Comparison of ENCODE assay signal across 8 cellular contexts in genomic region chr14:77140937-77141591, GRCh38. TPM values are rescaled to one million over a fixed set of nuclear protein-coding genes. Genes with fewer than 3 reads are reported as not detected.
DNase-seq lines count a peak whose midpoint lies in the region; ATAC-seq, FAIRE-seq and TF ChIP-seq lines count a peak whose summit lies in the region.

No MANE protein-coding gene starts in this region.

- DNase-seq in GM13976 (ENCODE audit: low spot score) = peak; percentile 62
- peak in 22 of 42 donors; percentile 27 to 68 (median 45) for DNase-seq in head of caudate nucleus
- DNase-seq in psoas muscle = no peak
- DNase-seq in mucosa of gallbladder (ENCODE audit: low spot score) = no peak
- DNase-seq in GM19239 (ENCODE audit: insufficient read length, low spot score) = no peak

- no peak for TF ChIP-seq POLR2A in gastroesophageal sphincter (IDR thresholded peaks at IDR 0.05)

- H3K36me3 ChIP-seq in psoas muscle (ENCODE audit: insufficient read depth in 1 of 2, low read depth in 1 of 2) (no peaks in the 10 kb centered on the region), gastroesophageal sphincter (no peaks in the 10 kb centered on the region)

- intact Hi-C loops in head of caudate nucleus (cut with DNase I) = no loop called here
- intact Hi-C loops in psoas muscle (cut with DNase I) = loop anchor here in 1 of 2 donors (10.0 kb wide), 1 partner anchor 414 kb away; no protein-coding TSS in a partner anchor

- TF ChIP-seq EP300 in gastroesophageal sphincter (IDR thresholded peaks at IDR 0.05) = no peak

- H3K4me1 ChIP-seq in psoas muscle (peaks cover 13% of the 10 kb centered on the region), gastroesophageal sphincter (peaks cover 0 to 31% (median 14%) of the 10 kb centered on the region in 3 donors)

- H3K27me3 ChIP-seq in psoas muscle (ENCODE audit: insufficient read depth in 3 of 3, low read length in 2 of 3) (peaks cover 0 to 96% (median 25%) of the 10 kb centered on the region in 3 donors), gastroesophageal sphincter (peaks cover 100% of the 10 kb centered on the region)

- H3K27ac ChIP-seq in 22Rv1 = no peak overlapping the region
- H3K27ac ChIP-seq in psoas muscle = no peak overlapping the region
- H3K27ac ChIP-seq in gastroesophageal sphincter = no peak overlapping the region

- H3K4me3 ChIP-seq in psoas muscle (peak overlapping the region; percentile 64), gastroesophageal sphincter (peak overlapping the region in 1 of 2 donors; percentile 47)

- FAIRE-seq in GM19239 (lab: Jason Lieb, UNC) = no peak

- ATAC-seq in SK-N-SH treated with all-trans-retinoic acid at 6 μM for 48 hours (peak; percentile 81), psoas muscle (peak; percentile 64 to 79 (median 66)), gastroesophageal sphincter (no peak)

- WGBS in psoas muscle, 3 donors = 0 to 1% (median 1%) methylated on average over 40 to 73 of the region's 73 CpGs
- no CpG with 5 or more reads among the region's 73 CpGs for WGBS in gastroesophageal sphincter (ENCODE audit: low coverage in 1 of 2), 2 donors

- H3K9me3 ChIP-seq in psoas muscle (no peaks in the 10 kb centered on the region), gastroesophageal sphincter (no peaks in the 10 kb centered on the region)

- TF ChIP-seq CTCF in 22Rv1 (IDR thresholded peaks at IDR 0.05) (peak; percentile 77), GM13976 (IDR thresholded peaks at IDR 0.05; ENCODE audit: borderline replicate concordance, control extremely low read depth, extremely low read depth, insufficient read depth, missing control alignments) (peak; percentile 2), psoas muscle (IDR thresholded peaks at IDR 0.05) (peak; percentile 39), gastroesophageal sphincter (IDR thresholded peaks at IDR 0.05) (peak in 2 of 4 experiments; percentile 12 to 46)

- in situ Hi-C loops in GM13976 (cut with MboI; ENCODE audit: low sequenced_read_pairs, unreplicated experiment) = no loop called here

TF ChIP-seq in SK-N-SH treated with all-trans-retinoic acid at 6 μM for 48 hours, 23 proteins besides CTCF, POLR2A, EP300 and RAD21:
- TF ChIP-seq TSHZ2 (CRISPR knock-in tag; IDR thresholded peaks at IDR 0.05) (no peak), BACH2 (CRISPR knock-in tag; IDR thresholded peaks at IDR 0.05; ENCODE audit: borderline replicate concordance) (no peak), TOX (CRISPR knock-in tag; IDR thresholded peaks at IDR 0.05; ENCODE audit: borderline replicate concordance) (no peak), ESRRG (CRISPR knock-in tag; IDR thresholded peaks at IDR 0.05) (no peak), ISL1 (CRISPR knock-in tag; IDR thresholded peaks at IDR 0.05) (no peak), ZFP3 (CRISPR knock-in tag; IDR thresholded peaks at IDR 0.05) (no peak), ZFP30 (CRISPR knock-in tag; IDR thresholded peaks at IDR 0.05) (no peak), ARNTL (CRISPR knock-in tag; IDR thresholded peaks at IDR 0.05; ENCODE audit: borderline replicate concordance, low read depth) (no peak), ZNF70 (CRISPR knock-in tag; IDR thresholded peaks at IDR 0.05) (no peak), CREB5 (CRISPR knock-in tag; IDR thresholded peaks at IDR 0.05; ENCODE audit: low read depth) (no peak), ZC3H10 (CRISPR knock-in tag; IDR thresholded peaks at IDR 0.05) (no peak), RARB (CRISPR knock-in tag; IDR thresholded peaks at IDR 0.05) (no peak), GLIS3 (CRISPR knock-in tag; IDR thresholded peaks at IDR 0.05) (no peak), SNAI2 (CRISPR knock-in tag; IDR thresholded peaks at IDR 0.05) (no peak), PPARA (CRISPR knock-in tag; IDR thresholded peaks at IDR 0.05; ENCODE audit: borderline replicate concordance) (no peak), CSDC2 (CRISPR knock-in tag; IDR thresholded peaks at IDR 0.05) (no peak), ZNF8 (CRISPR knock-in tag; IDR thresholded peaks at IDR 0.05) (no peak), PATZ1 (CRISPR knock-in tag; IDR thresholded peaks at IDR 0.05; ENCODE audit: borderline replicate concordance) (no peak)

RNA-seq across cellular contexts. Expression of gene ZDHHC22, which starts 0.5 kb away (rescaled TPM):
- total RNA-seq in psoas muscle (not detected), mucosa of gallbladder (0.09 TPM), gastroesophageal sphincter (under 1 TPM in 2 of 4 donors, not detected in 2; 0.12 to 0.40 TPM)
- polyA plus RNA-seq in psoas muscle = under 1 TPM in 2 of 3 donors, not detected in 1; 0.01 to 0.04 TPM

RNA-seq across cellular contexts. Expression of gene TMEM63C, which starts 40.5 kb away (rescaled TPM):
- under 1 TPM in 3 of 4 donors, not detected in 1; 0.04 to 0.58 (median 0.32) TPM for total RNA-seq in psoas muscle
- polyA plus RNA-seq in psoas muscle = under 1 TPM in 1 of 3 donors, not detected in 2; 0.09 TPM
- 1.4 TPM for total RNA-seq in mucosa of gallbladder
- total RNA-seq in gastroesophageal sphincter = under 1 TPM in 3 of 4 donors, not detected in 1; 0.08 to 0.13 (median 0.10) TPM

RNA-seq across cellular contexts. Expression of gene CIPC, which starts 43.0 kb away (rescaled TPM):
- total RNA-seq in psoas muscle = 100 to 1,000 TPM in 3 of 4 donors, 10 to 100 TPM in 1; 83.8 to 133 (median 112) TPM
- polyA plus RNA-seq in psoas muscle = 100 to 1,000 TPM in 1 of 3 donors, 10 to 100 TPM in 2; 23.1 to 116 (median 54.9) TPM
- 31.2 TPM for total RNA-seq in mucosa of gallbladder
- total RNA-seq in gastroesophageal sphincter = 10 to 100 TPM; 49.0 to 74.1 (median 60.4) TPM

Comparison
In these comparisons a context has a peak if more than half of its experiments do, and no peak if none do; other contexts are left out.
1. DNase-seq: peak in GM13976 (single experiment) and head of caudate nucleus (22 of 42); none in psoas muscle (0 of 2), mucosa of gallbladder (single experiment) and GM19239 (single experiment).